In the genomic region with DNA sequence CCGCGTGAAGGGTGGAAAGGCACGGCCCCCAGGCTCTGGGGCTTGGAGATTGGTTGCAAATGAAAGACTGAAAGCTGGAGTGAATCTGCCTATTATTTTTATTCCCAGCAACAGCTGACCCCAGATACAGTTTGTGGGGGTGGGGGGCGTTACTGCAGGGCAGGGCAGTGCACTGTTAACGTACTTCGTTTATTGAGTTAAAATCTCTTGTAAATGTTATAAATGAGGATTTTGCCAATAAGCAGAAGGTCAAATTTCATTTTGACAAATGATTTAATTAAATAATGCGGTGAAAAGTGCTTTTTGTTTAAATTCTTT, we compare ENCODE assay signal across 8 cellular contexts. TPM values are rescaled to one million over a fixed set of nuclear protein-coding genes. Genes with fewer than 3 reads are reported as not detected.
DNase-seq lines count a peak whose midpoint lies in the region; ATAC-seq and TF ChIP-seq lines count a peak whose summit lies in the region.

No MANE protein-coding gene starts in this region.

- H3K4me3 Mint-ChIP-seq in Caco-2 (ENCODE audit: unreplicated experiment), result peak overlapping the region; percentile 81

- H3K9me3 Mint-ChIP-seq in Caco-2 (ENCODE audit: unreplicated experiment), result no peaks in the 10 kb centered on the region

- H3K27me3 Mint-ChIP-seq in Caco-2 (ENCODE audit: insufficient read depth, unreplicated experiment), result no peaks in the 10 kb centered on the region

- CTCF ChIA-PET in Caco-2 (lab: Charles Lee) (interaction anchor here (1.6 kb wide), 1 partner anchor 48 kb away, joined by 6 read pairs; no protein-coding TSS in a partner anchor), RWPE1 (lab: Yijun Ruan, JAX) (interaction anchor here (1.1 kb wide), 1 partner anchor 98 kb away, joined by 4 read pairs; the partner anchor contains the start of gene DYRK1A)

- TF ChIP-seq POLR2A in ovary (IDR thresholded peaks at IDR 0.05), result no peak

- ATAC-seq in HG03039 (IDR thresholded peaks at IDR 0.05; ENCODE audit: unreplicated experiment) (no peak), HG03439 (IDR thresholded peaks at IDR 0.05; ENCODE audit: unreplicated experiment) (no peak)

- H3K36me3 ChIP-seq in Caco-2 (ENCODE audit: control insufficient read depth, insufficient read depth, low read length) (no peaks in the 10 kb centered on the region), ovary (no peaks in the 10 kb centered on the region)

- TF ChIP-seq EP300 in ovary (IDR thresholded peaks at IDR 0.05), result no peak

- DNase-seq in Caco-2, result no peak
- DNase-seq in RWPE1 (ENCODE audit: low spot score), result no peak
- DNase-seq in epithelial cell of prostate (ENCODE audit: low read depth, low spot score), result no peak
- no peak for DNase-seq in ovary
- no peak for DNase-seq in HCEC 1CT
- DNase-seq in GM13976 (ENCODE audit: low spot score), result no peak

- H3K27ac ChIP-seq in RWPE1, result peak overlapping the region; percentile 99
- peak overlapping the region; percentile 98 for H3K27ac ChIP-seq in epithelial cell of prostate
- H3K27ac ChIP-seq in ovary, result peak overlapping the region; percentile 90 to 99

- POLR2A ChIA-PET in Caco-2 (lab: Charles Lee) (interaction anchor here (2.0 to 2.9 kb wide), 2 partner anchors 10 to 97 kb away, joined by 21 to 25 read pairs; partner anchors contain the start of gene DYRK1A), RWPE1 (lab: Yijun Ruan, JAX; ENCODE audit: low non-redundant PET) (interaction anchor here (0.5 to 1.6 kb wide), 2 partner anchors 97 to 226 kb away, joined by 6 to 8 read pairs; no protein-coding TSS in a partner anchor)

- TSS peak; percentile 83 for BruUV-seq in Caco-2 (replicated peaks; lab: Mats Ljungman, UMichigan)

- peak overlapping the region; percentile 81 for H3K4me3 ChIP-seq in Caco-2 (ENCODE audit: low read depth, low read length)
- H3K4me3 ChIP-seq in ovary, result peak overlapping the region; percentile 93

- intact Hi-C loops in Caco-2 (cut with micrococcal nuclease; ENCODE audit: unreplicated experiment) (no loop called here), ovary (cut with DNase I) (loop anchor here in 2 of 4 donors (5.0 kb wide), 2 partner anchors 196 to 294 kb away; partner anchors contain the start of genes PIGP (in 1 of the 2) and TTC3 (in 1 of the 2))

- H3K27me3 ChIP-seq in Caco-2 (replicated peaks; ENCODE audit: control insufficient read depth, insufficient read depth, low read length), result no peaks in the 10 kb centered on the region
- no peaks in the 10 kb centered on the region for H3K27me3 ChIP-seq in ovary

- 0 to 1% (median 1%) methylated on average over 7 of the region's 7 CpGs for WGBS in ovary, 3 donors

- H3K36me3 Mint-ChIP-seq in Caco-2 (ENCODE audit: insufficient read depth, unreplicated experiment), result peaks cover 24% of the 10 kb centered on the region

- no peaks in the 10 kb centered on the region for H3K9me3 ChIP-seq in Caco-2
- no peaks in the 10 kb centered on the region for H3K9me3 ChIP-seq in ovary

- H3K4me1 ChIP-seq in Caco-2 (no peaks in the 10 kb centered on the region), ovary (ENCODE audit: insufficient read depth) (peaks cover 4% of the 10 kb centered on the region)

- in situ Hi-C loops in GM13976 (cut with MboI; ENCODE audit: low sequenced_read_pairs, unreplicated experiment), result no loop called here

- no peak for TF ChIP-seq CTCF in Caco-2 (IDR thresholded peaks at IDR 0.05; ENCODE audit: insufficient read depth in 1 of 2, low read depth in 1 of 2, low read length in 1 of 2, severe bottlenecking in 1 of 2, unreplicated experiment in 1 of 2)
- TF ChIP-seq CTCF in RWPE1 (conservative IDR thresholded peaks at IDR 0.05; ENCODE audit: low read depth), result no peak
- TF ChIP-seq CTCF in ovary (IDR thresholded peaks at IDR 0.05), result no peak
- TF ChIP-seq CTCF in GM13976 (IDR thresholded peaks at IDR 0.05; ENCODE audit: borderline replicate concordance, control extremely low read depth, extremely low read depth, insufficient read depth, missing control alignments), result no peak

- H3K4me1 Mint-ChIP-seq in Caco-2 (ENCODE audit: low read depth, unreplicated experiment), result no peaks in the 10 kb centered on the region

- H3K27ac Mint-ChIP-seq in Caco-2 (ENCODE audit: unreplicated experiment), result peak overlapping the region; percentile 95

RNA-seq across cellular contexts. Expression of gene VPS26C, which starts 1.0 kb away (rescaled TPM):
- total RNA-seq in Caco-2 (2022) (37.9 and 40.5 TPM in 2 replicates), ovary (10 to 100 TPM; 23.8 to 38.4 (median 33.9) TPM)
- polyA plus RNA-seq in ovary, result 10 to 100 TPM; 16.3 to 47.7 TPM
